In genomic region chr5:157918811-157919742, GRCh38 we compare ENCODE assay signal across 9 cellular contexts.
DNase-seq lines count a peak whose midpoint lies in the region; ATAC-seq, FAIRE-seq and TF ChIP-seq lines count a peak whose summit lies in the region.
"Had no signal": no experiment of that assay in that cellular context is flagged by ENCODE, and none has a peak within 500 bp of the region (broad histone marks: within the 10 kb centered on the region; RNA-seq: fewer than 3 reads in every experiment).

No MANE protein-coding gene starts in this region.

- H3K4me3 ChIP-seq in GM12875 (ENCODE audit: low read depth, low read length) (peak overlapping the region; percentile 11), GM12878 (no peak overlapping the region), parathyroid adenoma (ENCODE audit: low read depth, low read length) (no peak overlapping the region)

- peak; percentile 67 for ATAC-seq in GM12878
- ATAC-seq: heart left ventricle had no signal

- RAD21 ChIA-PET in GM12878 (lab: Charles Lee; ENCODE audit: unreplicated experiment) = interaction anchor here (0.6 to 8.7 kb wide), 12 partner anchors 30 to 645 kb away, joined by 3 to 66 read pairs (median 6); partner anchors contain the start of gene CLINT1

- TF ChIP-seq POLR2A in GM12878 (IDR thresholded peaks at IDR 0.05; ENCODE audit: low read depth, low read length) = no peak

- H3K4me2 ChIP-seq in GM12878 (ENCODE audit: control insufficient read depth, insufficient read depth) = no peak overlapping the region
- H3K4me2 ChIP-seq in parathyroid adenoma (ENCODE audit: low read length) = peak overlapping the region; percentile 56

- in situ Hi-C loops in GM12878 (cut with MboI) = loop anchor here (5.0 kb wide), 2 partner anchors 62 to 97 kb away; partner anchors contain the start of gene CLINT1

- TF ChIP-seq EP300 in GM12878 (IDR thresholded peaks at IDR 0.05; ENCODE audit: borderline replicate concordance in 1 of 2, control insufficient read depth in 1 of 2, low read depth in 2 of 2, low read length in 2 of 2) = no peak

- FAIRE-seq in GM12878 (lab: Jason Lieb, UNC) = no peak

- H3K27me3 ChIP-seq in GM12878 (replicated peaks in 1 of 2; ENCODE audit: control insufficient read depth in 2 of 2, insufficient read depth in 2 of 2, low read length in 1 of 2) (no peaks in the 10 kb centered on the region), parathyroid adenoma (ENCODE audit: control insufficient read depth, insufficient read depth, low read length) (no peaks in the 10 kb centered on the region)
- H3K27me3 ChIP-seq: heart left ventricle had no signal

- no peak overlapping the region for H3K9ac ChIP-seq in GM12878 (ENCODE audit: control insufficient read depth, insufficient read depth, low read length)
- H3K9ac ChIP-seq in parathyroid adenoma = no peak overlapping the region

- no peak overlapping the region for H2AFZ ChIP-seq in GM12878 (ENCODE audit: control insufficient read depth, low read depth, low read length)
- peak overlapping the region; percentile 75 for H2AFZ ChIP-seq in parathyroid adenoma

- TSS peak; percentile 97 for BruUV-seq in GM12878 (replicated peaks; lab: Mats Ljungman, UMichigan)

- H3K9me3 ChIP-seq in GM12878 (replicated peaks; ENCODE audit: control insufficient read depth, insufficient read depth, low read length) (no peaks in the 10 kb centered on the region), parathyroid adenoma (ENCODE audit: control insufficient read depth, low read length) (no peaks in the 10 kb centered on the region)
- H3K9me3 ChIP-seq: heart left ventricle had no signal

- TF ChIP-seq CTCF in GM12875 (IDR thresholded peaks at IDR 0.05; ENCODE audit: borderline replicate concordance, insufficient read depth, low read depth, low read length) (no peak), GM12878 (IDR thresholded peaks at IDR 0.05 in 2 of 3, conservative IDR thresholded peaks at IDR 0.05 in 1 of 3; ENCODE audit: control insufficient read depth in 2 of 3, extremely low read depth in 1 of 3, insufficient read depth in 1 of 3, low read depth in 3 of 3, low read length in 3 of 3) (no peak), parathyroid adenoma (IDR thresholded peaks at IDR 0.05) (no peak)

- TF ChIP-seq RAD21 in GM12878 (IDR thresholded peaks at IDR 0.05; ENCODE audit: insufficient read depth, low read depth, low read length) = no peak

- H3K79me2 ChIP-seq in GM12878 (ENCODE audit: control insufficient read depth, insufficient read depth, low read length) = no peaks in the 10 kb centered on the region
- no peaks in the 10 kb centered on the region for H3K79me2 ChIP-seq in parathyroid adenoma

- POLR2A ChIA-PET in GM12878 (lab: Charles Lee) = interaction anchor here (0.6 to 1.4 kb wide), 2 partner anchors 46 to 67 kb away, joined by 3 to 4 read pairs; no protein-coding TSS in a partner anchor

- H3K27ac ChIP-seq in GM12878 (ENCODE audit: control insufficient read depth, insufficient read depth) = no peak overlapping the region
- H3K27ac ChIP-seq in parathyroid adenoma = no peak overlapping the region

- intact Hi-C loops in GM12878 (cut with micrococcal nuclease; ENCODE audit: unreplicated experiment) = loop anchor here (1.0 to 2.0 kb wide), 5 partner anchors 30 to 103 kb away; no protein-coding TSS in a partner anchor

- CTCF ChIA-PET in GM12878 (lab: Yijun Ruan, JAX) = interaction anchor here (0.7 to 9.1 kb wide), 19 partner anchors 8 to 157 kb away, joined by 3 to 166 read pairs (median 5); partner anchors contain the start of gene CLINT1

- H3K36me3 ChIP-seq in GM12878 (ENCODE audit: control insufficient read depth in 2 of 2, insufficient read depth in 2 of 2, low read length in 1 of 2) (no peaks in the 10 kb centered on the region), parathyroid adenoma (ENCODE audit: control insufficient read depth, insufficient read depth, low read length) (no peaks in the 10 kb centered on the region)
- H3K36me3 ChIP-seq: heart left ventricle had no signal

- peak; percentile 92 for DNase-seq in NCI-H69 (lab: John Stamatoyannopoulos, UW)
- DNase-seq in GM12878 (ENCODE audit: low read depth, low spot score) = no peak
- DNase-seq in HuH-7 (ENCODE audit: low spot score) = no peak
- DNase-seq in NCI-H446 treated with DMSO at 0.1 percent for 48 hours (lab: John Stamatoyannopoulos, UW) = no peak
- no peak for DNase-seq in C1 segment of cervical spinal cord (lab: John Stamatoyannopoulos, UW)
- DNase-seq in KG1 (lab: John Stamatoyannopoulos, UW) = no peak

- WGBS in GM12878 (ENCODE audit: insufficient coverage, insufficient replicate concordance, low lambda C conversion rate, missing lambda C conversion rate) = 31% methylated on average over 19 of the region's 19 CpGs

- H3K4me1 ChIP-seq in GM12878 (ENCODE audit: control insufficient read depth, insufficient read depth, low read length) (no peaks in the 10 kb centered on the region), parathyroid adenoma (peaks cover 47% of the 10 kb centered on the region)

- SMC1A ChIA-PET in GM12878 (lab: Charles Lee; ENCODE audit: uncharacterized antibody, unreplicated experiment) = interaction anchor here (0.6 to 9.0 kb wide), 13 partner anchors 10 to 471 kb away, joined by 3 to 150 read pairs (median 6); partner anchors contain the start of gene CLINT1

- no peaks in the 10 kb centered on the region for H4K20me1 ChIP-seq in GM12878 (ENCODE audit: control insufficient read depth, insufficient read depth)

TF ChIP-seq in GM12878, 131 proteins besides CTCF, POLR2A, EP300 and RAD21 (continues in another document):
- TF ChIP-seq IKZF1 (conservative IDR thresholded peaks at IDR 0.05) (peak; percentile 54; the same call in 1 of the 2 replicates), CHD2 (IDR thresholded peaks at IDR 0.05; ENCODE audit: borderline replicate concordance, low read depth, low read length) (no peak), TCF12 (IDR thresholded peaks at IDR 0.05; ENCODE audit: low read depth, low read length) (peak; percentile 42; the same call in 1 of the 2 replicates), HDAC6 (IDR thresholded peaks at IDR 0.05; ENCODE audit: unreplicated experiment) (no peak), IKZF2 (IDR thresholded peaks at IDR 0.05) (0 out of 4 replicates have a peak, but pooled peaks of 1 of the 2 experiments have one; percentile 24), MTA2 (IDR thresholded peaks at IDR 0.05; ENCODE audit: low read depth) (peak; percentile 37; the same call in 1 of the 2 replicates), RB1 (IDR thresholded peaks at IDR 0.05; ENCODE audit: borderline replicate concordance) (no peak), DPF2 (IDR thresholded peaks at IDR 0.05) (peak; percentile 47; the same call in 1 of the 2 replicates), MEF2B (IDR thresholded peaks at IDR 0.05; ENCODE audit: partially characterized antibody, poor library complexity, severe bottlenecking) (no peak), ZNF592 (IDR thresholded peaks at IDR 0.05) (0 out of 2 replicates have a peak, but pooled peaks have one; percentile 6)
